12 cellular contexts compared by ENCODE assay signal in the genomic region with DNA sequence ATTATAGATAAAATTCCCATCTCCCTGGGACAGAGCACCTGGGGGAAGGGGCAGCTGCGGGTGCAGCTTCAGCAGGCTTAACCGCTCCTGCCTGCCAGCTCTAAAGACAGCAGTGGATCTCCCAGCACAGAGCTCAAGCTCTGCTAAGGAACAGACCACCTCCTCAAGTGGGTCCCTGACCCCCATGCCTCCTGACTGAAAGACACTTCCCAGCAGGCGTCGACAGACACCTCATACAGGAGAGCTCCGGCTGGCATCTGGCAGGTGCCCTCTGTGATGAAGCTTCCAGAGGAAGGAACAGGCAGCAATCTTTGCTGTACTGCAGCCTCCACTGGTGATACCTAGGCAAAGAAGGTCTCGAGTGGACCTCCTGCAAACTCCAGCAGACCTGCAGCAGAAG. TPM values are rescaled to one million over a fixed set of nuclear protein-coding genes. Genes with fewer than 3 reads are reported as not detected.
"Had no signal": no experiment of that assay in that cellular context is flagged by ENCODE, and none has a peak within 500 bp of the region (broad histone marks: within the 10 kb centered on the region; RNA-seq: fewer than 3 reads in every experiment).

No MANE protein-coding gene starts in this region.

RNA-seq across cellular contexts. Expression of a gene that starts 51.9 kb away (rescaled TPM):
- total RNA-seq: activated B cell treated with CpG ODN at 0.5 μM for 24 hours; activated CD4-positive, alpha-beta memory T cell treated with anti-CD3 and anti-CD28 coated beads for 36 hours; activated CD4-positive, alpha-beta memory T cell treated with anti-CD3 and anti-CD28 coated beads, Interleukin-2, amount 10 ng/mL, durations not matched to agents 7 days and 5 days; activated CD4-positive, alpha-beta T cell treated with anti-CD3 and anti-CD28 coated beads for 36 hours; activated CD4-positive, alpha-beta T cell treated with anti-CD3 and anti-CD28 coated beads, Interleukin-2, amount 10 ng/mL, durations not matched to agents 24 days and 14 days; activated CD4-positive, alpha-beta T cell treated with anti-CD3 and anti-CD28 coated beads, Interleukin-2, amount 10 ng/mL, durations not matched to agents 7 days and 5 days; activated CD8-positive, alpha-beta memory T cell treated with anti-CD3 and anti-CD28 coated beads, Interleukin-2, amount 10 ng/mL, durations not matched to agents 7 days and 5 days; activated CD8-positive, alpha-beta T cell treated with anti-CD3 and anti-CD28 coated beads, Interleukin-2, amount 10 ng/mL, durations not matched to agents 7 days and 5 days; T-helper 1 cell treated with Interleukin-12 subunit alpha and Interleukin-12 subunit beta and Interleukin-4 antibody, amounts not matched to agents 30 ng/mL and 1 ng/mL, for 36 hours; T-helper 17 cell; T-helper 2 cell treated with Interferon-gamma antibody and Interleukin-4, amounts not matched to agents 100 ng/mL and 5 ng/mL, for 36 hours; WTC11 had no signal
